ENCODE assay signal across 1 cellular context in genomic region chr14:20458031-20458789, GRCh38.
TF ChIP-seq lines count a peak whose summit lies in the region.

No MANE protein-coding gene starts in this region.

TF ChIP-seq in K562, 482 proteins besides CTCF, POLR2A, EP300 and RAD21:
- TF ChIP-seq ZNF75A (CRISPR knock-in tag; IDR thresholded peaks at IDR 0.05): no peak
- TF ChIP-seq RBFOX2 (IDR thresholded peaks at IDR 0.05; ENCODE audit: low read depth, low read length): 0 out of 2 replicates have a peak, but pooled peaks have one; percentile 12
- TF ChIP-seq POLR2AphosphoS5 (IDR thresholded peaks at IDR 0.05; ENCODE audit: control insufficient read depth, insufficient read depth, low read depth, low read length): peak; percentile 37; the same call in 1 of the 2 replicates
- TF ChIP-seq BCL6 (CRISPR knock-in tag; IDR thresholded peaks at IDR 0.05): no peak
- peak; percentile 64; the same call in 1 of the 2 replicates for TF ChIP-seq POLR2AphosphoS2 (IDR thresholded peaks at IDR 0.05; ENCODE audit: low read length)
TF ChIP-seq in K562: peak in this region for 3.
